Comparison of ENCODE assay signal across 9 cellular contexts in genomic region chr11:59135648-59136461, GRCh38. TPM values are rescaled to one million over a fixed set of nuclear protein-coding genes. Genes with fewer than 3 reads are reported as not detected.
DNase-seq lines count a peak whose midpoint lies in the region; ATAC-seq, FAIRE-seq and TF ChIP-seq lines count a peak whose summit lies in the region.
"Had no signal": no experiment of that assay in that cellular context is flagged by ENCODE, and none has a peak within 500 bp of the region (broad histone marks: within the 10 kb centered on the region; RNA-seq: fewer than 3 reads in every experiment).

No MANE protein-coding gene starts in this region.

- H3K27ac Mint-ChIP-seq in Calu3 (ENCODE audit: unreplicated experiment), result no peak overlapping the region
- peak overlapping the region; percentile 35 for H3K27ac Mint-ChIP-seq in activated T-cell treated with anti-CD3 and anti-CD28 coated beads, Interleukin-2, amount 50 U/mL, for 72 hours
- peak overlapping the region in 1 of 2 donors; percentile 89 for H3K27ac Mint-ChIP-seq in stimulated activated naive CD8-positive, alpha-beta T cell treated with anti-CD3 and anti-CD28 coated beads, Interleukin-15, amount 100 ng/mL, for 72 hours

- no peak overlapping the region for H3K4me3 Mint-ChIP-seq in Calu3 (ENCODE audit: low read depth, unreplicated experiment)
- peak overlapping the region; percentile 56 to 73 for H3K4me3 Mint-ChIP-seq in activated T-cell treated with anti-CD3 and anti-CD28 coated beads, Interleukin-2, amount 50 U/mL, for 72 hours
- H3K4me3 Mint-ChIP-seq in stimulated activated naive CD8-positive, alpha-beta T cell treated with anti-CD3 and anti-CD28 coated beads, Interleukin-15, amount 100 ng/mL, for 72 hours, result peak overlapping the region; percentile 68 to 72

- H3K36me3 ChIP-seq in neuron (ENCODE audit: insufficient read depth, low read length), result no peaks in the 10 kb centered on the region

- peak; percentile 91 for ATAC-seq in GM21526 (IDR thresholded peaks at IDR 0.05; ENCODE audit: low FRiP score, unreplicated experiment)
- peak; percentile 100 for ATAC-seq in activated T-cell treated with anti-CD3 and anti-CD28 coated beads, Interleukin-2, amount 50 U/mL, for 72 hours (replicated peaks in 1 of 2)
- ATAC-seq in stimulated activated naive CD8-positive, alpha-beta T cell treated with anti-CD3 and anti-CD28 coated beads, Interleukin-15, amount 100 ng/mL, for 72 hours, result peak; percentile 99

- H3K36me3 Mint-ChIP-seq in Calu3 (ENCODE audit: insufficient read depth, unreplicated experiment), result peaks cover 20% of the 10 kb centered on the region
- H3K36me3 Mint-ChIP-seq in activated T-cell treated with anti-CD3 and anti-CD28 coated beads, Interleukin-2, amount 50 U/mL, for 72 hours (ENCODE audit: insufficient read depth in 2 of 2), result peaks cover 10 to 23% of the 10 kb centered on the region in 2 donors

- FAIRE-seq in RCC 7860 (lab: Jason Lieb, UNC), result no peak
- FAIRE-seq: endometrium had no signal

- peak; percentile 75 for TF ChIP-seq CTCF in Calu3 (IDR thresholded peaks at IDR 0.05; ENCODE audit: unreplicated experiment)

- no peak overlapping the region for H3K4me3 ChIP-seq in neuron (ENCODE audit: low read length)

- H3K4me1 Mint-ChIP-seq in Calu3 (ENCODE audit: low read depth, unreplicated experiment), result peaks cover 12% of the 10 kb centered on the region
- H3K4me1 Mint-ChIP-seq in activated T-cell treated with anti-CD3 and anti-CD28 coated beads, Interleukin-2, amount 50 U/mL, for 72 hours (ENCODE audit: low read depth), result peaks cover 6% of the 10 kb centered on the region
- peaks cover 7% of the 10 kb centered on the region for H3K4me1 Mint-ChIP-seq in stimulated activated naive CD8-positive, alpha-beta T cell treated with anti-CD3 and anti-CD28 coated beads, Interleukin-15, amount 100 ng/mL, for 72 hours

- CTCF ChIA-PET in Calu3 (lab: Charles Lee), result interaction anchor here (0.8 to 1.1 kb wide), 4 partner anchors 13 to 77 kb away, joined by 3 to 7 read pairs (median 4); partner anchors contain the start of gene FAM111B

- H3K27me3 ChIP-seq in neuron (ENCODE audit: insufficient read depth, low read length), result no peaks in the 10 kb centered on the region

- no TSS peak for BruUV-seq in Calu3 (replicated peaks; lab: Mats Ljungman, UMichigan)

- H2AFZ ChIP-seq in neuron (ENCODE audit: low read depth, low read length), result peak overlapping the region; percentile 48

- no peaks in the 10 kb centered on the region for H3K27me3 Mint-ChIP-seq in Calu3 (ENCODE audit: unreplicated experiment)
- H3K27me3 Mint-ChIP-seq in activated T-cell treated with anti-CD3 and anti-CD28 coated beads, Interleukin-2, amount 50 U/mL, for 72 hours (ENCODE audit: low read depth), result no peaks in the 10 kb centered on the region
- H3K27me3 Mint-ChIP-seq in stimulated activated naive CD8-positive, alpha-beta T cell treated with anti-CD3 and anti-CD28 coated beads, Interleukin-15, amount 100 ng/mL, for 72 hours, result no peaks in the 10 kb centered on the region

- DNase-seq in Calu3, result peak; percentile 78
- DNase-seq in HuH-7 (ENCODE audit: low spot score), result peak; percentile 78
- peak; percentile 13 for DNase-seq in RCC 7860 (ENCODE audit: low spot score)
- peak; percentile 90 to 93 for DNase-seq in activated T-cell treated with anti-CD3 and anti-CD28 coated beads, Interleukin-2, amount 50 U/mL, for 72 hours
- peak; percentile 73 for DNase-seq in fibroblast of peridontal ligament (ENCODE audit: extremely low read depth)
- peak; percentile 86 for DNase-seq in stimulated activated naive CD8-positive, alpha-beta T cell treated with anti-CD3 and anti-CD28 coated beads, Interleukin-15, amount 100 ng/mL, for 72 hours

- peaks cover 11% of the 10 kb centered on the region for H3K9me3 Mint-ChIP-seq in Calu3 (ENCODE audit: low read depth, unreplicated experiment)
- H3K9me3 Mint-ChIP-seq in activated T-cell treated with anti-CD3 and anti-CD28 coated beads, Interleukin-2, amount 50 U/mL, for 72 hours, result peaks cover 1 to 4% of the 10 kb centered on the region in 2 donors
- peaks cover 12 to 21% of the 10 kb centered on the region in 2 donors for H3K9me3 Mint-ChIP-seq in stimulated activated naive CD8-positive, alpha-beta T cell treated with anti-CD3 and anti-CD28 coated beads, Interleukin-15, amount 100 ng/mL, for 72 hours

- H3K9me3 ChIP-seq in neuron (ENCODE audit: low read length), result peaks cover 8% of the 10 kb centered on the region

- no peaks in the 10 kb centered on the region for H3K4me1 ChIP-seq in neuron (ENCODE audit: insufficient read depth, low read length)

- intact Hi-C loops in Calu3 (cut with micrococcal nuclease; ENCODE audit: unreplicated experiment), result loop anchor here (2.0 kb wide), 2 partner anchors 39 to 83 kb away; no protein-coding TSS in a partner anchor

RNA-seq across cellular contexts. Expression of gene FAM111A, which starts 6.8 kb away (rescaled TPM):
- 87.9 and 91.6 TPM in 2 replicates for total RNA-seq in Calu3 (2022)
- 100 to 1,000 TPM; 117 to 140 TPM for total RNA-seq in activated T-cell treated with anti-CD3 and anti-CD28 coated beads, Interleukin-2, amount 50 U/mL, for 72 hours

RNA-seq across cellular contexts. Expression of gene FAM111B, which starts 28.8 kb away (rescaled TPM):
- total RNA-seq in Calu3 (2022), result 35.5 and 39.5 TPM in 2 replicates
- total RNA-seq in activated T-cell treated with anti-CD3 and anti-CD28 coated beads, Interleukin-2, amount 50 U/mL, for 72 hours, result 1 to 10 TPM; 7.4 to 9.1 TPM

RNA-seq across cellular contexts. Expression of gene DTX4, which starts 36.1 kb away (rescaled TPM):
- total RNA-seq in Calu3 (2022), result 56.7 and 65.8 TPM in 2 replicates
- total RNA-seq in activated T-cell treated with anti-CD3 and anti-CD28 coated beads, Interleukin-2, amount 50 U/mL, for 72 hours, result under 1 TPM in 1 of 2 donors, not detected in 1; 0.70 TPM

RNA-seq across cellular contexts. Expression of gene GLYATL1B, which starts 49.7 kb away (rescaled TPM):
- not detected in 2 replicates for total RNA-seq in Calu3 (2022)
- not detected for total RNA-seq in activated T-cell treated with anti-CD3 and anti-CD28 coated beads, Interleukin-2, amount 50 U/mL, for 72 hours

Comparison
In these comparisons a context has a peak if more than half of its experiments do, and no peak if none do; other contexts are left out.
1. DNase-seq: peak in every context shown above with its lines; median percentile 92 in activated T-cell treated with anti-CD3 and anti-CD28 coated beads, Interleukin-2, amount 50 U/mL, for 72 hours; 86 in stimulated activated naive CD8-positive, alpha-beta T cell treated with anti-CD3 and anti-CD28 coated beads, Interleukin-15, amount 100 ng/mL, for 72 hours; 78 in Calu3; 78 in HuH-7; 73 in fibroblast of peridontal ligament; 13 in RCC 7860.
2. RNA of gene DTX4, which starts 36.1 kb away (total RNA-seq): 56.7 to 65.8 TPM in Calu3; 0.70 TPM in activated T-cell treated with anti-CD3 and anti-CD28 coated beads, Interleukin-2, amount 50 U/mL, for 72 hours; every median in the first group is over 10 times any median in the second.
3. Peak in every context shown above with its lines, with median percentiles within 50 percentile points of each other: ATAC-seq.